ENCODE assay signal across 8 cellular contexts in genomic region chr20:2101935-2102584, GRCh38. TPM values are rescaled to one million over a fixed set of nuclear protein-coding genes. Genes with fewer than 3 reads are reported as not detected.
DNase-seq lines count a peak whose midpoint lies in the region; ATAC-seq, FAIRE-seq and TF ChIP-seq lines count a peak whose summit lies in the region.

No MANE protein-coding gene starts in this region.

- peak overlapping the region; percentile 99 for H3K27ac ChIP-seq in fibroblast of lung (ENCODE audit: insufficient read depth, low read length)
- peak overlapping the region; percentile 96 for H3K27ac ChIP-seq in naive thymus-derived CD4-positive, alpha-beta T cell (ENCODE audit: low read depth, low read length)

- H3K9ac ChIP-seq in fibroblast of lung (ENCODE audit: insufficient read depth, low read length): peak overlapping the region; percentile 100

- peak; percentile 13; the same call in 1 of the 2 replicates for TF ChIP-seq POLR2A in H54 (IDR thresholded peaks at IDR 0.05; ENCODE audit: low read depth, low read length)

- H3K27me3 Mint-ChIP-seq in activated T-helper 17 cell treated with anti-CD3 and anti-CD28 coated beads, Interleukin-2, amount 50 U/mL, for 72 hours: no peaks in the 10 kb centered on the region
- H3K27me3 Mint-ChIP-seq in naive thymus-derived CD4-positive, alpha-beta T cell: peaks cover 0 to 4% (median 0%) of the 10 kb centered on the region in 5 donors
- no peaks in the 10 kb centered on the region for H3K27me3 Mint-ChIP-seq in stimulated activated memory B cell treated with anti-CD40 and anti-IgM and Interleukin-4, amounts not matched to agents 10 μg/mL and 1 μg/mL and 100 μg/mL, for 72 hours

- POLR2A ChIA-PET in naive thymus-derived CD4-positive, alpha-beta T cell (lab: Charles Lee): interaction anchor here (0.6 to 2.2 kb wide), 6 partner anchors 10 to 855 kb away, joined by 3 to 10 read pairs (median 4); partner anchors contain the start of gene SNRPB

- peaks cover 17% of the 10 kb centered on the region for H3K4me1 Mint-ChIP-seq in activated T-helper 17 cell treated with anti-CD3 and anti-CD28 coated beads, Interleukin-2, amount 50 U/mL, for 72 hours
- peaks cover 36 to 59% (median 44%) of the 10 kb centered on the region in 7 donors for H3K4me1 Mint-ChIP-seq in naive thymus-derived CD4-positive, alpha-beta T cell
- peaks cover 46% of the 10 kb centered on the region for H3K4me1 Mint-ChIP-seq in stimulated activated memory B cell treated with anti-CD40 and anti-IgM and Interleukin-4, amounts not matched to agents 10 μg/mL and 1 μg/mL and 100 μg/mL, for 72 hours

- no peaks in the 10 kb centered on the region for H3K9me3 ChIP-seq in fibroblast of lung (ENCODE audit: control insufficient read depth, insufficient read depth, low read depth, low read length)
- no peaks in the 10 kb centered on the region for H3K9me3 ChIP-seq in naive thymus-derived CD4-positive, alpha-beta T cell (ENCODE audit: control insufficient read depth in 2 of 3, low read length in 3 of 3)

- peak overlapping the region; percentile 94 for H3K4me3 Mint-ChIP-seq in activated T-helper 17 cell treated with anti-CD3 and anti-CD28 coated beads, Interleukin-2, amount 50 U/mL, for 72 hours
- peak overlapping the region; percentile 90 to 97 (median 96) for H3K4me3 Mint-ChIP-seq in naive thymus-derived CD4-positive, alpha-beta T cell
- H3K4me3 Mint-ChIP-seq in stimulated activated memory B cell treated with anti-CD40 and anti-IgM and Interleukin-4, amounts not matched to agents 10 μg/mL and 1 μg/mL and 100 μg/mL, for 72 hours: peak overlapping the region; percentile 87

- H3K4me3 ChIP-seq in LNCaP clone FGC (ENCODE audit: low read depth, low read length): peak overlapping the region; percentile 90
- H3K4me3 ChIP-seq in fibroblast of lung (replicated peaks in 1 of 4; ENCODE audit: control extremely low read depth in 1 of 4, insufficient read depth in 1 of 4, low read depth in 3 of 4, low read length in 4 of 4): peak overlapping the region; percentile 69 to 95 (median 89)
- H3K4me3 ChIP-seq in naive thymus-derived CD4-positive, alpha-beta T cell (ENCODE audit: low read length): peak overlapping the region; percentile 88

- intact Hi-C loops in naive thymus-derived CD4-positive, alpha-beta T cell (cut with micrococcal nuclease): loop anchor here (1.0 to 10.0 kb wide), 14 partner anchors 71 to 1777 kb away; partner anchors contain the start of genes FAM110A (in 2 of the 2), NSFL1C (in 2 of the 2), CSNK2A1 (in 1 of the 2) and DNAAF9 (in 1 of the 2)

- no peaks in the 10 kb centered on the region for H3K36me3 ChIP-seq in fibroblast of lung (ENCODE audit: control insufficient read depth, insufficient read depth, low read length)
- peaks cover 0 to 22% (median 0%) of the 10 kb centered on the region in 3 experiments for H3K36me3 ChIP-seq in naive thymus-derived CD4-positive, alpha-beta T cell (ENCODE audit: control insufficient read depth in 2 of 3, insufficient read depth in 3 of 3, low read length in 3 of 3)

- peaks cover 2% of the 10 kb centered on the region for H3K4me1 ChIP-seq in fibroblast of lung (ENCODE audit: control insufficient read depth, extremely low read depth, insufficient read depth, low read length)
- H3K4me1 ChIP-seq in naive thymus-derived CD4-positive, alpha-beta T cell (ENCODE audit: control insufficient read depth in 2 of 2, insufficient read depth in 2 of 2, low read length in 2 of 2): peaks cover 30 to 38% of the 10 kb centered on the region in 2 donors

- peaks cover 44% of the 10 kb centered on the region for H3K36me3 Mint-ChIP-seq in activated T-helper 17 cell treated with anti-CD3 and anti-CD28 coated beads, Interleukin-2, amount 50 U/mL, for 72 hours (ENCODE audit: low read depth)
- peaks cover 0 to 14% (median 8%) of the 10 kb centered on the region in 5 donors for H3K36me3 Mint-ChIP-seq in naive thymus-derived CD4-positive, alpha-beta T cell
- H3K36me3 Mint-ChIP-seq in stimulated activated memory B cell treated with anti-CD40 and anti-IgM and Interleukin-4, amounts not matched to agents 10 μg/mL and 1 μg/mL and 100 μg/mL, for 72 hours: peaks cover 20% of the 10 kb centered on the region

- peaks cover 39% of the 10 kb centered on the region for H3K79me2 ChIP-seq in fibroblast of lung (ENCODE audit: control insufficient read depth, insufficient read depth, low read length)

- no peak for FAIRE-seq in H54 (lab: Jason Lieb, UNC)

- peak overlapping the region; percentile 95 for H2AFZ ChIP-seq in fibroblast of lung (ENCODE audit: low read length)

- H4K20me1 ChIP-seq in fibroblast of lung (ENCODE audit: control insufficient read depth, extremely low read depth, insufficient read depth, low read length): no peaks in the 10 kb centered on the region

- ATAC-seq in activated T-helper 17 cell treated with anti-CD3 and anti-CD28 coated beads, Interleukin-2, amount 50 U/mL, for 72 hours (replicated peaks): peak; percentile 83
- peak; percentile 88 for ATAC-seq in naive thymus-derived CD4-positive, alpha-beta T cell
- peak; percentile 93 for ATAC-seq in stimulated activated memory B cell treated with anti-CD40 and anti-IgM and Interleukin-4, amounts not matched to agents 10 μg/mL and 1 μg/mL and 100 μg/mL, for 72 hours

- CTCF ChIA-PET in naive thymus-derived CD4-positive, alpha-beta T cell (lab: Charles Lee): interaction anchor here (1.3 kb wide), 1 partner anchor 72 kb away, joined by 3 read pairs; no protein-coding TSS in a partner anchor

- H3K9me3 Mint-ChIP-seq in activated T-helper 17 cell treated with anti-CD3 and anti-CD28 coated beads, Interleukin-2, amount 50 U/mL, for 72 hours: no peaks in the 10 kb centered on the region
- H3K9me3 Mint-ChIP-seq in naive thymus-derived CD4-positive, alpha-beta T cell: peaks cover 0 to 4% (median 0%) of the 10 kb centered on the region in 11 donors
- H3K9me3 Mint-ChIP-seq in stimulated activated memory B cell treated with anti-CD40 and anti-IgM and Interleukin-4, amounts not matched to agents 10 μg/mL and 1 μg/mL and 100 μg/mL, for 72 hours: no peaks in the 10 kb centered on the region

- H3K4me2 ChIP-seq in fibroblast of lung (ENCODE audit: extremely low read depth, insufficient read depth, low read length): peak overlapping the region; percentile 96

- TF ChIP-seq CTCF in LNCaP clone FGC (IDR thresholded peaks at IDR 0.05; ENCODE audit: control insufficient read depth, extremely low read depth, insufficient read depth): no peak
- no peak for TF ChIP-seq CTCF in fibroblast of lung (conservative IDR thresholded peaks at IDR 0.05 in 1 of 2, IDR thresholded peaks at IDR 0.05 in 1 of 2; ENCODE audit: low read depth in 1 of 2, low read length in 2 of 2)

- peak overlapping the region; percentile 100 for H3K27ac Mint-ChIP-seq in activated T-helper 17 cell treated with anti-CD3 and anti-CD28 coated beads, Interleukin-2, amount 50 U/mL, for 72 hours
- peak overlapping the region; percentile 99 to 100 (median 100) for H3K27ac Mint-ChIP-seq in naive thymus-derived CD4-positive, alpha-beta T cell
- peak overlapping the region; percentile 100 for H3K27ac Mint-ChIP-seq in stimulated activated memory B cell treated with anti-CD40 and anti-IgM and Interleukin-4, amounts not matched to agents 10 μg/mL and 1 μg/mL and 100 μg/mL, for 72 hours

- H3K27me3 ChIP-seq in fibroblast of lung (ENCODE audit: control insufficient read depth, insufficient read depth, low read length): no peaks in the 10 kb centered on the region
- H3K27me3 ChIP-seq in naive thymus-derived CD4-positive, alpha-beta T cell (ENCODE audit: control insufficient read depth in 2 of 2, insufficient read depth in 2 of 2, low read length in 2 of 2): no peaks in the 10 kb centered on the region

- peak; percentile 96 for DNase-seq in ELF-1 (ENCODE audit: low read depth, low spot score)
- peak; percentile 83 for DNase-seq in H54 (ENCODE audit: insufficient read length, low spot score)
- peak; percentile 90 for DNase-seq in LNCaP clone FGC (ENCODE audit: low read depth)
- DNase-seq in RPMI7951 (ENCODE audit: low read depth): peak; percentile 97
- peak; percentile 93 to 94 for DNase-seq in fibroblast of lung (ENCODE audit: low read depth in 2 of 2)
- peak; percentile 82 to 94 (median 92) for DNase-seq in naive thymus-derived CD4-positive, alpha-beta T cell

RNA-seq across cellular contexts. Expression of gene STK35, which starts 0.4 kb away (rescaled TPM):
- total RNA-seq in RPMI7951 (2014; rRNA removed; shearing (Covaris generic)): 15.7 and 20.8 TPM in 2 replicates
- total RNA-seq in activated T-helper 17 cell treated with anti-CD3 and anti-CD28 coated beads, Interleukin-2, amount 50 U/mL, for 72 hours: 10 to 100 TPM; 23.1 to 25.9 TPM
- 11.6 and 14.4 TPM in 2 replicates for total RNA-seq in fibroblast of lung
- 8.5 and 10.6 TPM in 2 replicates for polyA plus RNA-seq in fibroblast of lung
- 7.2 and 7.4 TPM in 2 replicates for polyA plus RNA-seq in fibroblast of lung (2012)
- polyA minus RNA-seq in fibroblast of lung (ENCODE audit: low replicate concordance): 21.4 and 23.7 TPM in 2 replicates
- total RNA-seq in naive thymus-derived CD4-positive, alpha-beta T cell: 10 to 100 TPM; 15.9 to 19.0 (median 18.2) TPM
- polyA plus RNA-seq in naive thymus-derived CD4-positive, alpha-beta T cell: 1 to 10 TPM; 5.3 to 7.2 TPM

Comparison
In these comparisons a context has a peak if more than half of its experiments do, and no peak if none do; other contexts are left out.
1. Peak in every context shown above with its lines: DNase-seq, ATAC-seq, H3K4me3 ChIP-seq and H3K27ac ChIP-seq.